1 cellular context compared by ENCODE assay signal in the genomic region with DNA sequence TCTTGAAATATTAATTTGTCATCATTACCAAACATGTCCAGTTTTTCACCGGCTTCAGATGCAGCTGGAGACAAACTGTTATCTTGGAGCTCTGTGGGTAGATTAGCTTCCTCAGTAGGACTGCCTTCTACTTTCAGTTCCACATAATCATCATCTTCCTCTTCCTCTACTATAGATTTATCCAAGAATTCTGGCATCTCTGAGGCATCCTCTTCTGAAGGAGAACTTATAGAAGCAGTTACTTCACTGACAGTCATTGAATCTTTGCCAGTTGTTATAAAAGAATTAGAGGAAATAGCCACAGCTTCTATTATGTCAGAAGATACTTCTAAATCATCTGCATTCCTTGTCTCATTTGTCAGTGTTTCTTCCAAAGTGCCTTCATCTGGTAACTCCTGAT.
TF ChIP-seq lines count a peak whose summit lies in the region.

No MANE protein-coding gene starts in this region.

TF ChIP-seq in SK-N-SH treated with all-trans-retinoic acid at 6 μM for 48 hours, 23 proteins besides CTCF, POLR2A, EP300 and RAD21 (continued from another document):
- TF ChIP-seq, protein P1, sequence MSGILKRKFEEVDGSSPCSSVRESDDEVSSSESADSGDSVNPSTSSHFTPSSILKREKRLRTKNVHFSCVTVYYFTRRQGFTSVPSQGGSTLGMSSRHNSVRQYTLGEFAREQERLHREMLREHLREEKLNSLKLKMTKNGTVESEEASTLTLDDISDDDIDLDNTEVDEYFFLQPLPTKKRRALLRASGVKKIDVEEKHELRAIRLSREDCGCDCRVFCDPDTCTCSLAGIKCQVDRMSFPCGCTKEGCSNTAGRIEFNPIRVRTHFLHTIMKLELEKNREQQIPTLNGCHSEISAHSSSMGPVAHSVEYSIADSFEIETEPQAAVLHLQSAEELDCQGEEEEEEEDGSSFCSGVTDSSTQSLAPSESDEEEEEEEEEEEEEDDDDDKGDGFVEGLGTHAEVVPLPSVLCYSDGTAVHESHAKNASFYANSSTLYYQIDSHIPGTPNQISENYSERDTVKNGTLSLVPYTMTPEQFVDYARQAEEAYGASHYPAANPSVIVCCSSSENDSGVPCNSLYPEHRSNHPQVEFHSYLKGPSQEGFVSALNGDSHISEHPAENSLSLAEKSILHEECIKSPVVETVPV (CRISPR knock-in tag; IDR thresholded peaks at IDR 0.05): no peak
- TF ChIP-seq ZNF70 (CRISPR knock-in tag; IDR thresholded peaks at IDR 0.05) (no peak), ZFP30 (CRISPR knock-in tag; IDR thresholded peaks at IDR 0.05) (no peak)
